9 cellular contexts compared by ENCODE assay signal in the genomic region with DNA sequence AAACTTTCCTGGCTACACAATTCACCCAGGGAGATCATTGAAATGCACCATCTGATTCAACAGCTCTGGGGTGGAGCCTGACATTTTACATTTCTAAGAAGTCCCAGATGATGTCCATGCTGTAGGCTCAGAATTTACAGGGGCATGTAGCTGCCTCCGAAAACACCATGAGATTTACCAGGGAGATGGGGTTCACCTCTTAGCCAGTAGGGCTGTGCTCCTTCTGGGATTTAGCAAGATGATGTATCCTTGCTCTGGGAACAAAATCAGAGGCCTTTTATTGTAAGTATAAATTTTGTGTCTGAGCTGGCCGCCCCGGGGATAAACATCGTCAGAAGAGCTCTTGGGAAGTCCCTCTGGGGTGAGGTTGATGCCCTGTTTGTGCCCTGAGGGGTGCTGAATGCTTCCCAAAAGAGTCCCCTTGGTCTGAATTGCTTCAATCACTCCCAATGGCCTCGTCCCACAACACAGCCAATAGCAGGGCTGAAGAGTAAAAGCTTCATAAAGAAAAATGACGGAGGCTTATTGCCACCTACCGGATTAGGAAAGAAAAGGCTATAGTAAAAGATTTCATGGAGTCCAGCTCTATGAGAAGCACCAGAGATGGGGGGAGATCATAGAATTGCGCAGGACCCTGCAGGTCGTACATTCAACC. TPM values are rescaled to one million over a fixed set of nuclear protein-coding genes. Genes with fewer than 3 reads are reported as not detected.
DNase-seq lines count a peak whose midpoint lies in the region; ATAC-seq and TF ChIP-seq lines count a peak whose summit lies in the region.
"Had no signal": no experiment of that assay in that cellular context is flagged by ENCODE, and none has a peak within 500 bp of the region (broad histone marks: within the 10 kb centered on the region; RNA-seq: fewer than 3 reads in every experiment).

No MANE protein-coding gene starts in this region.

- peak; percentile 55 for TF ChIP-seq CTCF in DOHH2 (IDR thresholded peaks at IDR 0.05; ENCODE audit: low read depth, low read length, poor library complexity, severe bottlenecking)

- H3F3A ChIP-seq in DOHH2 (ENCODE audit: control insufficient read depth, insufficient read depth), result no peaks in the 10 kb centered on the region

- no peak overlapping the region for H3K4me3 ChIP-seq in DOHH2 (ENCODE audit: low read length)

- H3K27ac ChIP-seq in DOHH2 (ENCODE audit: low read depth, low read length), result no peak overlapping the region
- H3K27ac ChIP-seq: HL-60 had no signal

- no peaks in the 10 kb centered on the region for H3K4me1 ChIP-seq in DOHH2 (ENCODE audit: control insufficient read depth, low read length)

- no peaks in the 10 kb centered on the region for H3K9me2 ChIP-seq in DOHH2 (replicated peaks; ENCODE audit: control insufficient read depth, low read length)

- no peaks in the 10 kb centered on the region for H3K27me3 ChIP-seq in DOHH2 (ENCODE audit: control insufficient read depth, low read length)

- H3K36me3 ChIP-seq in DOHH2 (ENCODE audit: control insufficient read depth, low read length), result no peaks in the 10 kb centered on the region

- H3K79me2 ChIP-seq in DOHH2 (ENCODE audit: control insufficient read depth, low read length), result no peaks in the 10 kb centered on the region

- ATAC-seq in HG03432 (IDR thresholded peaks at IDR 0.05; ENCODE audit: unreplicated experiment) (peak; percentile 60), HG02885 (IDR thresholded peaks at IDR 0.05; ENCODE audit: poor library complexity, unreplicated experiment) (no peak)

- no peaks in the 10 kb centered on the region for H4K20me1 ChIP-seq in DOHH2 (ENCODE audit: control insufficient read depth, insufficient read depth, low read depth, low read length)

- no peak overlapping the region for H3K4me2 ChIP-seq in DOHH2 (ENCODE audit: low read length)

- DNase-seq in RPMI7951 (ENCODE audit: low read depth) (peak; percentile 32), glomerular visceral epithelial cell (ENCODE audit: extremely low spot score) (peak; percentile 26), globus pallidus (ENCODE audit: low spot score) (no peak)
- DNase-seq in stimulated activated CD4-positive, alpha-beta T cell treated with anti-CD3 and anti-CD28 coated beads, Interleukin-4, amount 100 ng/mL, for 24 hours, result no peak
- no peak for DNase-seq in stimulated activated CD8-positive, alpha-beta memory T cell treated with anti-CD3 and anti-CD28 coated beads, Interleukin-4, amount 100 ng/mL, for 48 hours

- no peaks in the 10 kb centered on the region for H3K9me3 ChIP-seq in DOHH2 (ENCODE audit: control insufficient read depth, insufficient read depth, low read length)

RNA-seq across cellular contexts. Expression of gene API5, which starts 33.4 kb away (rescaled TPM):
- total RNA-seq in RPMI7951 (2014; rRNA removed; shearing (Covaris generic)), result 69.1 and 82.4 TPM in 2 replicates

Comparison
In these comparisons a context has a peak if more than half of its experiments do, and no peak if none do; other contexts are left out.
1. DNase-seq: peak in RPMI7951 (single experiment) and glomerular visceral epithelial cell (single experiment); none in globus pallidus (single experiment), stimulated activated CD4-positive, alpha-beta T cell treated with anti-CD3 and anti-CD28 coated beads, Interleukin-4, amount 100 ng/mL, for 24 hours (single experiment) and stimulated activated CD8-positive, alpha-beta memory T cell treated with anti-CD3 and anti-CD28 coated beads, Interleukin-4, amount 100 ng/mL, for 48 hours (single experiment).